ENCODE assay signal across 8 cellular contexts in the genomic region with DNA sequence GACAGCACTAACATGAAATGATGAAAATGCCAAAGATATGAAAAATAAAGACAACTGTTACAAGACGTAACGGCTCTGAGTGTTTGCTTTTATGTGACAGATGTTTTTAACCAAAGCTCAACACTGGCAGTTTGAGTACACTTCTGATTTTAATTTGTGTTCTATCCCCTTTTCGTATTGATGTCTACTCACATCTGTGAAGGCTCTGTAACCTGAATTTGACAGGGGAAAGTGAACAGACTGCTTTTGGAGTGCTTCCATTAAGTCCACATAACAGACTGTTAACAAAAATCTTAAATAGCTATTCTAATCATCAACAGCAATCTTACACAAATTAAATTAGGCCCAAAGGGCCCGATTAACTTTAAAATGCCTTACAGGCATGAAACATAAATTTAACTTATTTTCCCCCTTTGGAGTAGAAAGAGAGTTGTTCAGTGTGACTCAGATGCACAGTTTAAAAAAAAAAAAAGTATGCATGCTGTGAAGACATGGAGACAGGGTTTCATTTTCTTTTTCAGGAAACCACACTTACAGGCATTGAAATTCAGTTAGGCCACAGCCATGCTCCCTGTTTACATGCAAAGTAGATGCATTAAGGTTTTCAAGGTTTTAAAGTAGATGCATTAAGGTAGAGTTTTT. TPM values are rescaled to one million over a fixed set of nuclear protein-coding genes. Genes with fewer than 3 reads are reported as not detected.
A peak's percentile ranks its signal among the peaks of the same experiment; 100 is the strongest.
DNase-seq lines count a peak whose midpoint lies in the region; ATAC-seq and TF ChIP-seq lines count a peak whose summit lies in the region.

No MANE protein-coding gene starts in this region.

- ATAC-seq in GM18502 (IDR thresholded peaks at IDR 0.05; ENCODE audit: poor library complexity, unreplicated experiment) (peak; percentile 89), GM21786 (IDR thresholded peaks at IDR 0.05; ENCODE audit: unreplicated experiment) (peak; percentile 81), omental fat pad (ENCODE audit: low FRiP score) (no peak)

- no peaks in the 10 kb centered on the region for H3K9me3 ChIP-seq in smooth muscle cell (replicated peaks; ENCODE audit: low read depth)

- H3K4me1 Mint-ChIP-seq in glutamatergic neuron (ENCODE audit: low read depth, unreplicated experiment), result peaks cover 18% of the 10 kb centered on the region

- no peaks in the 10 kb centered on the region for H3K36me3 Mint-ChIP-seq in glutamatergic neuron (ENCODE audit: unreplicated experiment)

- no peaks in the 10 kb centered on the region for H3F3A ChIP-seq in smooth muscle cell (ENCODE audit: low read depth)

- H4K20me1 ChIP-seq in smooth muscle cell (ENCODE audit: low read depth), result no peaks in the 10 kb centered on the region

- H3K4me3 Mint-ChIP-seq in glutamatergic neuron (ENCODE audit: unreplicated experiment), result no peak overlapping the region

- no peaks in the 10 kb centered on the region for H3K27me3 ChIP-seq in smooth muscle cell (ENCODE audit: low read depth)

- H3K4me2 ChIP-seq in smooth muscle cell, result no peak overlapping the region

- peak; percentile 86 to 88 for DNase-seq in Kasumi-1 (lab: John Stamatoyannopoulos, UW)
- peak; percentile 8 for DNase-seq in amniotic epithelial cell (ENCODE audit: low read depth)
- no peak for DNase-seq in smooth muscle cell (lab: John Stamatoyannopoulos, UW; ENCODE audit: unreplicated experiment)
- DNase-seq in cardiac septum (ENCODE audit: low spot score), result no peak
- no peak for DNase-seq in glutamatergic neuron
- DNase-seq in omental fat pad (ENCODE audit: low spot score), result no peak

- H2AFZ ChIP-seq in smooth muscle cell (ENCODE audit: low read depth), result peak overlapping the region; percentile 6

- no peak overlapping the region for H3K4me3 ChIP-seq in smooth muscle cell

- no peaks in the 10 kb centered on the region for H3K4me1 ChIP-seq in smooth muscle cell (ENCODE audit: low read depth)

- H3K27me3 Mint-ChIP-seq in glutamatergic neuron (ENCODE audit: unreplicated experiment), result peaks cover 2% of the 10 kb centered on the region

- TF ChIP-seq CTCF in smooth muscle cell (IDR thresholded peaks at IDR 0.05; ENCODE audit: borderline replicate concordance, insufficient read depth, poor library complexity, severe bottlenecking), result no peak
- no peak for TF ChIP-seq CTCF in glutamatergic neuron (IDR thresholded peaks at IDR 0.05; ENCODE audit: partially characterized antibody, unreplicated experiment)
- no peak for TF ChIP-seq CTCF in omental fat pad (IDR thresholded peaks at IDR 0.05)

- 56% methylated on average over 4 of the region's 4 CpGs for WGBS in smooth muscle cell (ENCODE audit: low lambda C conversion rate)

- no peaks in the 10 kb centered on the region for H3K36me3 ChIP-seq in smooth muscle cell (ENCODE audit: low read depth)

- intact Hi-C loops in cardiac septum (cut with DNase I), result no loop called here

- H3K9ac ChIP-seq in smooth muscle cell (ENCODE audit: low read depth), result no peak overlapping the region

- H3K79me2 ChIP-seq in smooth muscle cell (ENCODE audit: low read depth), result no peaks in the 10 kb centered on the region

- no peak overlapping the region for H3K27ac ChIP-seq in smooth muscle cell (ENCODE audit: low read depth)

- H3K9me3 Mint-ChIP-seq in glutamatergic neuron (ENCODE audit: unreplicated experiment), result no peaks in the 10 kb centered on the region

- H3K27ac Mint-ChIP-seq in glutamatergic neuron (ENCODE audit: unreplicated experiment), result no peak overlapping the region

RNA-seq across cellular contexts. Expression of a gene that starts 16.3 kb away (rescaled TPM):
- total RNA-seq in smooth muscle cell (18.4 and 18.9 TPM in 2 replicates), cardiac septum (37.2 TPM), glutamatergic neuron (ENCODE audit: unreplicated experiment) (10.4 TPM), omental fat pad (10 to 100 TPM; 25.2 to 50.3 (median 33.2) TPM)
- polyA plus RNA-seq in smooth muscle cell, result 16.1 and 17.7 TPM in 2 replicates

RNA-seq across cellular contexts. Expression of a gene that starts 49.8 kb away (rescaled TPM):
- total RNA-seq in smooth muscle cell (1.8 TPM in 1 of 2 replicates, not detected in the other), cardiac septum (not detected), glutamatergic neuron (ENCODE audit: unreplicated experiment) (2.3 TPM), omental fat pad (not detected)
- polyA plus RNA-seq in smooth muscle cell, result not detected in 2 replicates

Comparison
In these comparisons a context has a peak if more than half of its experiments do, and no peak if none do; other contexts are left out.
1. DNase-seq: peak in Kasumi-1 (2 of 2) and amniotic epithelial cell (single experiment); none in smooth muscle cell (single experiment), cardiac septum (single experiment), glutamatergic neuron (single experiment) and omental fat pad (single experiment).